Comparison of ENCODE assay signal across 8 cellular contexts in the genomic region with DNA sequence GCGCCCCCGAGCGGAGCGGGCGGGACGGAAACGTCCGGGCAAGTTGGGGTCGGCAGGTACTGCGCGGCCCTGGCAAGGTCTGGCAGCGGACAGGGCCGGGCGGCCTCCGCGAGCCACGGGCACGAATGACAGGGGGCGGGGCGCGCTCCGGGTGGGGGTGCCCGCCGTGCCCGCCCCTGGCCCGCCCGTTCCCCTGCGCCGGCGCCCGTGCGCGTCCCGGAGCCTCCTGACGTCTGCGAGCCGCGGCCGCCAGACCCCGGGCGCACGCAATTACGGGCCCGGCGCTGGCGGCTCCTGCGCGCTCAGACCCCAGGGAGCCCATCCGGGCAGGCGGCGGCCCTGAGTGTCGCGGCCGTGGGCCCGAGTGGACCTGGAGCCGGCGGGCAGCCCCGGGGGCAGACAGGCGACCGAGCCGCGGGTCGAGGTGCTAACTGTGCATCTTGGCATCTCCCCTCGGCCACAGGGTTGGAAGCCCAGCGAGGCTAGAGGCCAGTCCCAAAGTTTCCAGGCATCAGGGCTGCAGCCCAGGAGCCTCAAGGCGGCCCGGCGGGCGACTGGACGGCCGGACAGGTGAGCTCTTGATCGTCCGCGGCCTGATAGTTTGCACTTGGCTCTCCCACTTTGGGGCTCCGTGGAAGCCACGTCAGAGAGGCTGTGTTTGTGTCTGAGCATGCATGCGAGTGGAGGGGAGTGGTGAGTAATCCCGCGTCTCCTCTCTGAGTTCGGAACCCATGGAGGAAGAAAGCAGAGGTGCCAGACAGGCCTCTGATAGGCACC. TPM values are rescaled to one million over a fixed set of nuclear protein-coding genes. Genes with fewer than 3 reads are reported as not detected.
A peak's percentile ranks its signal among the peaks of the same experiment; 100 is the strongest.
DNase-seq lines count a peak whose midpoint lies in the region; ATAC-seq and TF ChIP-seq lines count a peak whose summit lies in the region.

No MANE protein-coding gene starts in this region.

- peak overlapping the region; percentile 78 for H3K4me3 Mint-ChIP-seq in activated naive CD8-positive, alpha-beta T cell treated with anti-CD3 and anti-CD28 coated beads for 36 hours

- no peak overlapping the region for H3K27ac Mint-ChIP-seq in activated naive CD8-positive, alpha-beta T cell treated with anti-CD3 and anti-CD28 coated beads for 36 hours

- peak overlapping the region; percentile 90; the same call in 1 of the 2 replicates for H2AFZ ChIP-seq in Loucy (ENCODE audit: low read length)

- H3K9me3 ChIP-seq in Loucy (ENCODE audit: insufficient read depth, low read depth, low read length): no peaks in the 10 kb centered on the region

- H3K36me3 ChIP-seq in Loucy (ENCODE audit: insufficient read depth, low read length): no peaks in the 10 kb centered on the region

- peaks cover 10% of the 10 kb centered on the region for H3K36me3 Mint-ChIP-seq in activated naive CD8-positive, alpha-beta T cell treated with anti-CD3 and anti-CD28 coated beads for 36 hours

- peaks cover 16% of the 10 kb centered on the region for H4K20me1 ChIP-seq in Loucy (ENCODE audit: insufficient read depth, low read length, poor library complexity, severe bottlenecking)

- TF ChIP-seq CTCF in GM12864 (IDR thresholded peaks at IDR 0.05; ENCODE audit: low read depth, low read length, missing control alignments): no peak
- TF ChIP-seq CTCF in Loucy (conservative IDR thresholded peaks at IDR 0.05; ENCODE audit: low read length): no peak

- H3K4me3 ChIP-seq in GM12864 (ENCODE audit: low read depth, low read length): peak overlapping the region; percentile 90
- H3K4me3 ChIP-seq in Loucy (ENCODE audit: low read length, poor library complexity, severe bottlenecking): peak overlapping the region; percentile 94

- H3K4me2 ChIP-seq in Loucy (ENCODE audit: low read depth, low read length, poor library complexity, severe bottlenecking): peak overlapping the region; percentile 92

- no peaks in the 10 kb centered on the region for H3K27me3 ChIP-seq in Loucy (ENCODE audit: insufficient read depth, low read length, poor library complexity, severe bottlenecking)

- peak; percentile 22 for ATAC-seq in GM21723 (IDR thresholded peaks at IDR 0.05; ENCODE audit: unreplicated experiment)
- peak; percentile 9 to 32 for ATAC-seq in left cardiac atrium

- intact Hi-C loops in left cardiac atrium (cut with DNase I): no loop called here

- no peaks in the 10 kb centered on the region for H3K9me2 ChIP-seq in Loucy (replicated peaks; ENCODE audit: low read depth, low read length)

- peaks cover 21% of the 10 kb centered on the region for H3K4me1 Mint-ChIP-seq in activated naive CD8-positive, alpha-beta T cell treated with anti-CD3 and anti-CD28 coated beads for 36 hours

- no peaks in the 10 kb centered on the region for H3F3A ChIP-seq in Loucy (ENCODE audit: low read depth)

- peak overlapping the region; percentile 99 for H3K9ac ChIP-seq in Loucy (ENCODE audit: low read depth, low read length, poor library complexity, severe bottlenecking)

- no peak for DNase-seq in GM12864 (ENCODE audit: low read depth)
- peak; percentile 53 for DNase-seq in activated naive CD8-positive, alpha-beta T cell treated with anti-CD3 and anti-CD28 coated beads for 36 hours
- DNase-seq in left cardiac atrium: peak; percentile 66
- peak; percentile 12 for DNase-seq in retina
- DNase-seq in NCI-H1092 (lab: John Stamatoyannopoulos, UW): no peak
- no peak for DNase-seq in NCI-H2196 (lab: John Stamatoyannopoulos, UW; ENCODE audit: unreplicated experiment)

- peaks cover 25% of the 10 kb centered on the region for H3K79me2 ChIP-seq in Loucy (ENCODE audit: insufficient read depth, low read length)

- peaks cover 28% of the 10 kb centered on the region for H3K4me1 ChIP-seq in Loucy (ENCODE audit: insufficient read depth, low read length, poor library complexity, severe bottlenecking)

- H3K9me3 Mint-ChIP-seq in activated naive CD8-positive, alpha-beta T cell treated with anti-CD3 and anti-CD28 coated beads for 36 hours: no peaks in the 10 kb centered on the region

- H3K27me3 Mint-ChIP-seq in activated naive CD8-positive, alpha-beta T cell treated with anti-CD3 and anti-CD28 coated beads for 36 hours: no peaks in the 10 kb centered on the region

RNA-seq across cellular contexts. Expression of a gene that starts 0.9 kb away (rescaled TPM):
- total RNA-seq in activated naive CD8-positive, alpha-beta T cell treated with anti-CD3 and anti-CD28 coated beads for 36 hours: 10 to 100 TPM; 33.1 to 38.7 TPM
- total RNA-seq in left cardiac atrium: 10 to 100 TPM; 56.4 to 58.1 TPM

RNA-seq across cellular contexts. Expression of a gene that starts 15.7 kb away (rescaled TPM):
- 1 to 10 TPM; 1.4 to 2.3 TPM for total RNA-seq in activated naive CD8-positive, alpha-beta T cell treated with anti-CD3 and anti-CD28 coated beads for 36 hours
- total RNA-seq in left cardiac atrium: 10 to 100 TPM in 1 of 2 donors, 1 to 10 TPM in 1; 9.5 to 11.0 TPM

RNA-seq across cellular contexts. Expression of a gene that starts 16.3 kb away (rescaled TPM):
- total RNA-seq in activated naive CD8-positive, alpha-beta T cell treated with anti-CD3 and anti-CD28 coated beads for 36 hours: 1 to 10 TPM; 2.9 to 3.3 TPM
- 1 to 10 TPM; 1.3 to 2.5 TPM for total RNA-seq in left cardiac atrium

RNA-seq across cellular contexts. Expression of a gene that starts 41.6 kb away (rescaled TPM):
- 100 to 1,000 TPM; 124 to 131 TPM for total RNA-seq in activated naive CD8-positive, alpha-beta T cell treated with anti-CD3 and anti-CD28 coated beads for 36 hours
- 100 to 1,000 TPM; 107 to 118 TPM for total RNA-seq in left cardiac atrium

RNA-seq across cellular contexts. Expression of a gene that starts 42.6 kb away (rescaled TPM):
- total RNA-seq in activated naive CD8-positive, alpha-beta T cell treated with anti-CD3 and anti-CD28 coated beads for 36 hours: 10 to 100 TPM; 42.2 to 43.3 TPM
- total RNA-seq in left cardiac atrium: 10 to 100 TPM; 17.0 to 18.8 TPM

Comparison
In these comparisons a context has a peak if more than half of its experiments do, and no peak if none do; other contexts are left out.
1. DNase-seq: peak in activated naive CD8-positive, alpha-beta T cell treated with anti-CD3 and anti-CD28 coated beads for 36 hours (single experiment), left cardiac atrium (single experiment) and retina (single experiment); none in GM12864 (single experiment), NCI-H1092 (single experiment) and NCI-H2196 (single experiment).